ENCODE assay signal across 22 cellular contexts in genomic region chr14:56185991-56186390, GRCh38.
DNase-seq lines count a peak whose midpoint lies in the region; ATAC-seq lines count a peak whose summit lies in the region.
"Had no signal": no experiment of that assay in that cellular context is flagged by ENCODE, and none has a peak within 500 bp of the region (broad histone marks: within the 10 kb centered on the region; RNA-seq: fewer than 3 reads in every experiment).

No MANE protein-coding gene starts in this region.

- H3K4me1 Mint-ChIP-seq in CD8-positive, alpha-beta memory T cell = peaks cover 0 to 6% (median 0%) of the 10 kb centered on the region in 3 donors
- H3K4me1 Mint-ChIP-seq: activated naive CD8-positive, alpha-beta T cell treated with anti-CD3 and anti-CD28 coated beads, Interleukin-2, amount 10 ng/mL, durations not matched to agents 7 days and 5 days had no signal

- H3K9me3 Mint-ChIP-seq in CD8-positive, alpha-beta memory T cell = peaks cover 0 to 3% (median 0%) of the 10 kb centered on the region in 5 donors
- H3K9me3 Mint-ChIP-seq: activated CD8-positive, alpha-beta T cell treated with anti-CD3 and anti-CD28 coated beads for 36 hours; HFFc6 had no signal

- no peak overlapping the region for H3K4me3 Mint-ChIP-seq in CD8-positive, alpha-beta memory T cell
- H3K4me3 Mint-ChIP-seq: activated CD8-positive, alpha-beta T cell treated with anti-CD3 and anti-CD28 coated beads for 36 hours; activated naive CD8-positive, alpha-beta T cell treated with anti-CD3 and anti-CD28 coated beads, Interleukin-2, amount 10 ng/mL, durations not matched to agents 7 days and 5 days; HFFc6; memory B cell; T-cell had no signal

- H3K27ac Mint-ChIP-seq in CD8-positive, alpha-beta memory T cell = no peak overlapping the region
- H3K27ac Mint-ChIP-seq: activated CD8-positive, alpha-beta T cell treated with anti-CD3 and anti-CD28 coated beads for 36 hours; activated naive CD8-positive, alpha-beta T cell treated with anti-CD3 and anti-CD28 coated beads, Interleukin-2, amount 10 ng/mL, durations not matched to agents 7 days and 5 days; HFFc6; memory B cell; T-cell had no signal

- ATAC-seq in GM21367 (IDR thresholded peaks at IDR 0.05; ENCODE audit: unreplicated experiment) = no peak
- ATAC-seq: activated CD8-positive, alpha-beta T cell treated with anti-CD3 and anti-CD28 coated beads for 36 hours; K562; T-cell; upper lobe of right lung had no signal

- DNase-seq in NCI-H748 (lab: John Stamatoyannopoulos, UW; ENCODE audit: unreplicated experiment) (peak; percentile 13), NCI-H748 treated with DMSO at 0.1 percent for 48 hours (lab: John Stamatoyannopoulos, UW) (no peak), NCI-H524 treated with DMSO at 0.1 percent for 48 hours (lab: John Stamatoyannopoulos, UW) (peak; percentile 98), dermis blood vessel endothelial cell (peak; percentile 32), GM19240 (ENCODE audit: insufficient read length, low spot score) (no peak)
- DNase-seq in CD8-positive, alpha-beta memory T cell = no peak
- DNase-seq in activated effector memory CD4-positive, alpha-beta T cell treated with Interleukin-2 at 50 U/mL for 16 hours = no peak
- DNase-seq: activated CD4-positive, alpha-beta T cell treated with anti-CD3 and anti-CD28 coated beads for 1 hour; activated CD8-positive, alpha-beta T cell treated with anti-CD3 and anti-CD28 coated beads for 36 hours; activated naive CD8-positive, alpha-beta T cell treated with anti-CD3 and anti-CD28 coated beads, Interleukin-2, amount 10 ng/mL, durations not matched to agents 7 days and 5 days; cerebellar nuclear complex; GM23248; HFFc6; kidney glomerular epithelial cell; MG63; NCI-H146; SJCRH30; T-cell; upper lobe of right lung had no signal

- H3K27ac ChIP-seq in CD8-positive, alpha-beta memory T cell (ENCODE audit: low read depth, low read length) = no peak overlapping the region
- H3K27ac ChIP-seq: GM23248, SJCRH30, upper lobe of right lung had no signal

- CTCF ChIA-PET in CD8-positive, alpha-beta memory T cell (lab: Charles Lee) = no interaction called here

- no peaks in the 10 kb centered on the region for H3K27me3 ChIP-seq in CD8-positive, alpha-beta memory T cell (ENCODE audit: insufficient read depth, low read length, poor library complexity, severe bottlenecking)
- H3K27me3 ChIP-seq: MG63, SJCRH30, upper lobe of right lung had no signal

- no peak overlapping the region for H3K4me3 ChIP-seq in CD8-positive, alpha-beta memory T cell (ENCODE audit: low read length)
- H3K4me3 ChIP-seq: GM23248, K562, MG63, SJCRH30, upper lobe of right lung had no signal

- no peaks in the 10 kb centered on the region for H3K4me1 ChIP-seq in CD8-positive, alpha-beta memory T cell (ENCODE audit: insufficient read depth, low read length)
- H3K4me1 ChIP-seq: SJCRH30 had no signal

- H3K36me3 Mint-ChIP-seq in CD8-positive, alpha-beta memory T cell = peaks cover 2 to 13% (median 6%) of the 10 kb centered on the region in 3 donors

- no peaks in the 10 kb centered on the region for H3K27me3 Mint-ChIP-seq in CD8-positive, alpha-beta memory T cell
- H3K27me3 Mint-ChIP-seq: activated CD8-positive, alpha-beta T cell treated with anti-CD3 and anti-CD28 coated beads for 36 hours; activated naive CD8-positive, alpha-beta T cell treated with anti-CD3 and anti-CD28 coated beads, Interleukin-2, amount 10 ng/mL, durations not matched to agents 7 days and 5 days; memory B cell; T-cell had no signal

- POLR2A ChIA-PET in CD8-positive, alpha-beta memory T cell (lab: Charles Lee) = no interaction called here

- H3K36me3 ChIP-seq in CD8-positive, alpha-beta memory T cell (ENCODE audit: insufficient read depth, low read length) = no peaks in the 10 kb centered on the region
- H3K36me3 ChIP-seq: MG63, SJCRH30, upper lobe of right lung had no signal

- no peaks in the 10 kb centered on the region for H3K9me3 ChIP-seq in CD8-positive, alpha-beta memory T cell (ENCODE audit: low read length)
- H3K9me3 ChIP-seq: MG63, SJCRH30, upper lobe of right lung had no signal

Comparison
In these comparisons a context has a peak if more than half of its experiments do, and no peak if none do; other contexts are left out.
1. DNase-seq: peak in NCI-H748 (single experiment), NCI-H524 treated with DMSO at 0.1 percent for 48 hours (single experiment) and dermis blood vessel endothelial cell (single experiment); none in NCI-H748 treated with DMSO at 0.1 percent for 48 hours (single experiment), CD8-positive, alpha-beta memory T cell (0 of 5), GM19240 (single experiment) and activated effector memory CD4-positive, alpha-beta T cell treated with Interleukin-2 at 50 U/mL for 16 hours (single experiment).